Comparison of ENCODE assay signal across 11 cellular contexts in genomic region chr10:5628366-5628765, GRCh38. TPM values are rescaled to one million over a fixed set of nuclear protein-coding genes. Genes with fewer than 3 reads are reported as not detected.
DNase-seq lines count a peak whose midpoint lies in the region; ATAC-seq and TF ChIP-seq lines count a peak whose summit lies in the region.
"Had no signal": no experiment of that assay in that cellular context is flagged by ENCODE, and none has a peak within 500 bp of the region (broad histone marks: within the 10 kb centered on the region; RNA-seq: fewer than 3 reads in every experiment).

No MANE protein-coding gene starts in this region.

- TF ChIP-seq CTCF in PC-3 (conservative IDR thresholded peaks at IDR 0.05; ENCODE audit: low read depth, low read length), result no peak
- TF ChIP-seq CTCF in fibroblast of the aortic adventitia (IDR thresholded peaks at IDR 0.05; ENCODE audit: insufficient read depth, low read length), result no peak
- no peak for TF ChIP-seq CTCF in prostate gland (IDR thresholded peaks at IDR 0.05)
- TF ChIP-seq CTCF in adrenal gland (IDR thresholded peaks at IDR 0.05), result no peak

- no peak overlapping the region for H3K27ac ChIP-seq in PC-3 (ENCODE audit: low read length)
- peak overlapping the region; percentile 1 to 33 for H3K27ac ChIP-seq in prostate gland
- H3K27ac ChIP-seq in adrenal gland, result peak overlapping the region in 1 of 5 donors; percentile 27
- H3K27ac ChIP-seq: parathyroid adenoma had no signal

- H3K27me3 ChIP-seq in PC-3 (ENCODE audit: low read length), result no peaks in the 10 kb centered on the region
- H3K27me3 ChIP-seq in prostate gland (replicated peaks; ENCODE audit: insufficient read depth), result no peaks in the 10 kb centered on the region
- H3K27me3 ChIP-seq in adrenal gland, result no peaks in the 10 kb centered on the region

- no peaks in the 10 kb centered on the region for H3K79me2 ChIP-seq in PC-3 (ENCODE audit: low read length)
- H3K79me2 ChIP-seq: parathyroid adenoma had no signal

- H2AFZ ChIP-seq in PC-3 (ENCODE audit: low read length), result peak overlapping the region; percentile 57; the same call in 1 of the 2 replicates

- H3K4me1 ChIP-seq in PC-3 (ENCODE audit: insufficient read depth, low read length), result peaks cover 11% of the 10 kb centered on the region; the same call in 1 of the 2 replicates
- no peaks in the 10 kb centered on the region for H3K4me1 ChIP-seq in prostate gland (replicated peaks)
- H3K4me1 ChIP-seq in adrenal gland (replicated peaks in 1 of 2), result peaks cover 8 to 18% of the 10 kb centered on the region in 2 donors
- H3K4me1 ChIP-seq: parathyroid adenoma had no signal

- ATAC-seq in PC-3 (no peak), GM21825 (IDR thresholded peaks at IDR 0.05; ENCODE audit: unreplicated experiment) (no peak), HG03342 (IDR thresholded peaks at IDR 0.05; ENCODE audit: unreplicated experiment) (no peak)

- no peak overlapping the region for H3K4me3 ChIP-seq in PC-3 (ENCODE audit: low read length)
- H3K4me3 ChIP-seq in fibroblast of the aortic adventitia (ENCODE audit: low read depth, low read length), result peak overlapping the region; percentile 62
- no peak overlapping the region for H3K4me3 ChIP-seq in prostate gland
- peak overlapping the region in 1 of 4 donors; percentile 13 for H3K4me3 ChIP-seq in adrenal gland

- H3K9me3 ChIP-seq in PC-3 (ENCODE audit: low read length) (no peaks in the 10 kb centered on the region), prostate gland (no peaks in the 10 kb centered on the region), adrenal gland (replicated peaks in 1 of 3) (no peaks in the 10 kb centered on the region)

- no peak for TF ChIP-seq POLR2A in prostate gland (IDR thresholded peaks at IDR 0.05)
- TF ChIP-seq POLR2A in adrenal gland (IDR thresholded peaks at IDR 0.05), result no peak

- H3F3A ChIP-seq in PC-3 (ENCODE audit: low read length, unreplicated experiment), result no peaks in the 10 kb centered on the region

- peak; percentile 73 for DNase-seq in AG08395 (ENCODE audit: low spot score)
- DNase-seq in PC-3, result no peak
- DNase-seq in fibroblast of the aortic adventitia (ENCODE audit: low read depth), result peak; percentile 83
- DNase-seq in prostate gland (ENCODE audit: low spot score), result no peak
- no peak for DNase-seq in pons (ENCODE audit: low spot score)
- no peak for DNase-seq in adrenal gland
- DNase-seq: activated naive CD8-positive, alpha-beta T cell treated with anti-CD3 and anti-CD28 coated beads, Interleukin-2, amount 10 ng/mL, durations not matched to agents 7 days and 5 days; head of caudate nucleus had no signal

- no peaks in the 10 kb centered on the region for H3K36me3 ChIP-seq in PC-3 (ENCODE audit: low read depth, low read length)
- no peaks in the 10 kb centered on the region for H3K36me3 ChIP-seq in prostate gland
- H3K36me3 ChIP-seq in adrenal gland (replicated peaks in 1 of 2), result no peaks in the 10 kb centered on the region

- WGBS in prostate gland, result 75% methylated on average over 8 of the region's 8 CpGs
- WGBS in adrenal gland, 4 donors, result 69 to 72% (median 71%) methylated on average over 8 of the region's 8 CpGs

- H3K9me2 ChIP-seq in PC-3 (replicated peaks; ENCODE audit: low read length), result no peaks in the 10 kb centered on the region

- H4K20me1 ChIP-seq in PC-3 (ENCODE audit: low read length), result no peaks in the 10 kb centered on the region

- intact Hi-C loops in PC-3 (cut with micrococcal nuclease) (no loop called here), prostate gland (cut with DNase I) (no loop called here), adrenal gland (cut with DNase I) (no loop called here)

- no peak overlapping the region for H3K9ac ChIP-seq in PC-3 (ENCODE audit: low read length)
- H3K9ac ChIP-seq: parathyroid adenoma had no signal

- H3K4me2 ChIP-seq in PC-3 (ENCODE audit: low read length), result peak overlapping the region; percentile 60

- CTCF ChIA-PET in PC-3 (lab: Charles Lee), result no interaction called here

- POLR2A ChIA-PET in PC-3 (lab: Charles Lee; ENCODE audit: unreplicated experiment), result interaction anchor here (0.9 kb wide), 1 partner anchor 182 kb away, joined by 3 read pairs; no protein-coding TSS in a partner anchor

- no TSS peak for BruUV-seq in PC-3 (replicated peaks; lab: Mats Ljungman, UMichigan)

RNA-seq across cellular contexts. Expression of gene ASB13, which starts 38.0 kb away (rescaled TPM):
- total RNA-seq in PC-3 (2014; rRNA removed) (5.4 and 6.6 TPM in 2 replicates), fibroblast of the aortic adventitia (ENCODE audit: low replicate concordance) (8.4 and 17.1 TPM in 2 replicates), prostate gland (10 to 100 TPM; 16.6 to 24.5 TPM), adrenal gland (10 to 100 TPM; 34.6 to 65.9 (median 48.0) TPM)
- polyA plus RNA-seq in adrenal gland, result 10 to 100 TPM; 24.4 to 44.8 (median 39.1) TPM

RNA-seq across cellular contexts. Expression of gene TASOR2, which starts 56.3 kb away (rescaled TPM):
- 47.3 and 52.9 TPM in 2 replicates for total RNA-seq in PC-3 (2014; rRNA removed)
- 92.9 and 147 TPM in 2 replicates for total RNA-seq in fibroblast of the aortic adventitia (ENCODE audit: low replicate concordance)
- 10 to 100 TPM; 55.0 to 97.9 TPM for total RNA-seq in prostate gland
- 100 to 1,000 TPM in 2 of 8 donors, 10 to 100 TPM in 6; 36.6 to 182 (median 53.1) TPM for total RNA-seq in adrenal gland
- 10 to 100 TPM; 15.4 to 43.4 (median 32.2) TPM for polyA plus RNA-seq in adrenal gland

Comparison
In these comparisons a context has a peak if more than half of its experiments do, and no peak if none do; other contexts are left out.
1. DNase-seq: peak in AG08395 (single experiment) and fibroblast of the aortic adventitia (single experiment); none in PC-3 (single experiment), prostate gland (single experiment), pons (single experiment) and adrenal gland (0 of 7).